ENCODE assay signal across 10 cellular contexts in the genomic region with DNA sequence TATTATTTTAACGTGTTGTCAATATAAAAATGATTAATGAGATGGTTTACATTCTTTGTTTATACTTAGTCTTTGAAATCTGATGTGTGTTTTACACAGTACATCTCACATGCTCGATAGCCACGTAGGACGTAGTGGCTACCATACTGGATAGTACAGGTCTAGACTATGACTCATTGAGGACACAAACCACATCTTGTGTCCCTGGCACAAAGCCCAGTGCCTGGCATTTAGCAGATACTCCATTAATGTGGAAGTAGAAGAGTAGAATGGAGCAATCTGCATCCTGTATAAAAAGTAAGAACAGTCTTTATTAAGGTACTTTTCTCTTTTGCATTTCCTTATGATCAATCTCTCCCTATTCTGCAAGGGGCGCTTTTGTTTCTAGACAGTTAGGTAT. TPM values are rescaled to one million over a fixed set of nuclear protein-coding genes. Genes with fewer than 3 reads are reported as not detected.
DNase-seq lines count a peak whose midpoint lies in the region; ATAC-seq, FAIRE-seq and TF ChIP-seq lines count a peak whose summit lies in the region.
"Had no signal": no experiment of that assay in that cellular context is flagged by ENCODE, and none has a peak within 500 bp of the region (broad histone marks: within the 10 kb centered on the region; RNA-seq: fewer than 3 reads in every experiment).

No MANE protein-coding gene starts in this region.

- FAIRE-seq in kidney (lab: Jason Lieb, UNC): no peak
- FAIRE-seq: G401.6, TTC549 had no signal

- ATAC-seq in GM19467 (IDR thresholded peaks at IDR 0.05; ENCODE audit: unreplicated experiment) (no peak), GM18909 (IDR thresholded peaks at IDR 0.05; ENCODE audit: poor library complexity, unreplicated experiment) (no peak)

- no peak overlapping the region for H3K4me3 ChIP-seq in right atrium auricular region
- H3K4me3 ChIP-seq in kidney (ENCODE audit: low read length in 2 of 2): no peak overlapping the region

- no peaks in the 10 kb centered on the region for H3K27me3 ChIP-seq in right atrium auricular region

- TF ChIP-seq CTCF in right atrium auricular region (IDR thresholded peaks at IDR 0.05) (no peak), kidney (IDR thresholded peaks at IDR 0.05; ENCODE audit: borderline replicate concordance, extremely low read depth, insufficient read depth) (no peak)

- peaks cover 0 to 5% of the 10 kb centered on the region in 2 donors for H3K4me1 ChIP-seq in right atrium auricular region
- peaks cover 0 to 6% of the 10 kb centered on the region in 2 donors for H3K4me1 ChIP-seq in kidney (ENCODE audit: control insufficient read depth in 1 of 2, insufficient read depth in 1 of 2, low read depth in 1 of 2, low read length in 2 of 2)

- DNase-seq in AG08396 (ENCODE audit: low spot score) (peak; percentile 60), MV-4-11 (lab: John Stamatoyannopoulos, UW) (peak; percentile 92), T1000 (lab: John Stamatoyannopoulos, UW) (peak; percentile 42), right atrium auricular region (ENCODE audit: low spot score) (peak; percentile 86), kidney (no peak)
- DNase-seq in activated CD4-positive, alpha-beta T cell treated with anti-CD3 and anti-CD28 coated beads, Interleukin-2, amount 50 U/mL, for 48 hours: no peak

- H3K9ac ChIP-seq in kidney (ENCODE audit: low read length in 2 of 2): no peak overlapping the region

- H3K36me3 ChIP-seq in right atrium auricular region (no peaks in the 10 kb centered on the region), kidney (ENCODE audit: control insufficient read depth in 1 of 2, insufficient read depth in 2 of 2, low read length in 2 of 2) (no peaks in the 10 kb centered on the region)

- H3K27ac ChIP-seq in right atrium auricular region (no peak overlapping the region), kidney (ENCODE audit: low read depth in 2 of 2, low read length in 2 of 2) (no peak overlapping the region)

- H3K9me3 ChIP-seq in right atrium auricular region: no peaks in the 10 kb centered on the region
- no peaks in the 10 kb centered on the region for H3K9me3 ChIP-seq in kidney (ENCODE audit: control insufficient read depth in 1 of 2, low read length in 2 of 2)

- intact Hi-C loops in kidney (cut with DNase I): no loop called here

RNA-seq across cellular contexts. Expression of gene FRY, which starts 49.0 kb away (rescaled TPM):
- total RNA-seq in right atrium auricular region (100 to 1,000 TPM in 1 of 2 donors, 10 to 100 TPM in 1; 94.8 to 183 TPM), kidney (69.5 TPM)
- 21.8 TPM for polyA plus RNA-seq in kidney (ENCODE audit: insufficient read depth, low read depth, low replicate concordance)

Comparison
In these comparisons a context has a peak if more than half of its experiments do, and no peak if none do; other contexts are left out.
1. DNase-seq: peak in AG08396 (single experiment), MV-4-11 (single experiment), T1000 (single experiment) and right atrium auricular region (single experiment); none in activated CD4-positive, alpha-beta T cell treated with anti-CD3 and anti-CD28 coated beads, Interleukin-2, amount 50 U/mL, for 48 hours (0 of 2) and kidney (single experiment).